In the genomic region with DNA sequence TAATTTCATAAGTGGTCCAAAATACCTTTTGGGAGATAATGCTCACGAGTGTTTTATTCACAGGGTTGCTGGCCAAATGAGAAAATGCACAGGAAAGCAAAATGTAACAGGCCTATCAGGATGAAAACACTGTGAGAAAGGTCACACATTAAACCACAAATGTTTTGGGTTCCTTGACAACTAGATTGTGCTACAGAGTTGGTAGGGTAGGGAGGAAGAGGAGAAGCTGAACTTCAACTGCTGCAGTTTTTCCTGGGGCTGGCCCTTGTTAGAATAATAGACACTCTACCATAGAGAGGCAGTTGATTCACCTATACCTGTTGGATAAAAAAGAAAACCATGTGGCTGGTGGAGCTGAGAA, we compare ENCODE assay signal across 1 cellular context.
TF ChIP-seq lines count a peak whose summit lies in the region.

No MANE protein-coding gene starts in this region.

TF ChIP-seq in WTC11, 78 proteins besides CTCF, POLR2A, EP300 and RAD21 (continued from another document):
- TF ChIP-seq, protein P1, sequence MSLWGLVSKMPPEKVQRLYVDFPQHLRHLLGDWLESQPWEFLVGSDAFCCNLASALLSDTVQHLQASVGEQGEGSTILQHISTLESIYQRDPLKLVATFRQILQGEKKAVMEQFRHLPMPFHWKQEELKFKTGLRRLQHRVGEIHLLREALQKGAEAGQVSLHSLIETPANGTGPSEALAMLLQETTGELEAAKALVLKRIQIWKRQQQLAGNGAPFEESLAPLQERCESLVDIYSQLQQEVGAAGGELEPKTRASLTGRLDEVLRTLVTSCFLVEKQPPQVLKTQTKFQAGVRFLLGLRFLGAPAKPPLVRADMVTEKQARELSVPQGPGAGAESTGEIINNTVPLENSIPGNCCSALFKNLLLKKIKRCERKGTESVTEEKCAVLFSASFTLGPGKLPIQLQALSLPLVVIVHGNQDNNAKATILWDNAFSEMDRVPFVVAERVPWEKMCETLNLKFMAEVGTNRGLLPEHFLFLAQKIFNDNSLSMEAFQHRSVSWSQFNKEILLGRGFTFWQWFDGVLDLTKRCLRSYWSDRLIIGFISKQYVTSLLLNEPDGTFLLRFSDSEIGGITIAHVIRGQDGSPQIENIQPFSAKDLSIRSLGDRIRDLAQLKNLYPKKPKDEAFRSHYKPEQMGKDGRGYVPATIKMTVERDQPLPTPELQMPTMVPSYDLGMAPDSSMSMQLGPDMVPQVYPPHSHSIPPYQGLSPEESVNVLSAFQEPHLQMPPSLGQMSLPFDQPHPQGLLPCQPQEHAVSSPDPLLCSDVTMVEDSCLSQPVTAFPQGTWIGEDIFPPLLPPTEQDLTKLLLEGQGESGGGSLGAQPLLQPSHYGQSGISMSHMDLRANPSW (CRISPR knock-in tag; conservative IDR thresholded peaks at IDR 0.05; ENCODE audit: low read depth): no peak
- TF ChIP-seq, protein P2, sequence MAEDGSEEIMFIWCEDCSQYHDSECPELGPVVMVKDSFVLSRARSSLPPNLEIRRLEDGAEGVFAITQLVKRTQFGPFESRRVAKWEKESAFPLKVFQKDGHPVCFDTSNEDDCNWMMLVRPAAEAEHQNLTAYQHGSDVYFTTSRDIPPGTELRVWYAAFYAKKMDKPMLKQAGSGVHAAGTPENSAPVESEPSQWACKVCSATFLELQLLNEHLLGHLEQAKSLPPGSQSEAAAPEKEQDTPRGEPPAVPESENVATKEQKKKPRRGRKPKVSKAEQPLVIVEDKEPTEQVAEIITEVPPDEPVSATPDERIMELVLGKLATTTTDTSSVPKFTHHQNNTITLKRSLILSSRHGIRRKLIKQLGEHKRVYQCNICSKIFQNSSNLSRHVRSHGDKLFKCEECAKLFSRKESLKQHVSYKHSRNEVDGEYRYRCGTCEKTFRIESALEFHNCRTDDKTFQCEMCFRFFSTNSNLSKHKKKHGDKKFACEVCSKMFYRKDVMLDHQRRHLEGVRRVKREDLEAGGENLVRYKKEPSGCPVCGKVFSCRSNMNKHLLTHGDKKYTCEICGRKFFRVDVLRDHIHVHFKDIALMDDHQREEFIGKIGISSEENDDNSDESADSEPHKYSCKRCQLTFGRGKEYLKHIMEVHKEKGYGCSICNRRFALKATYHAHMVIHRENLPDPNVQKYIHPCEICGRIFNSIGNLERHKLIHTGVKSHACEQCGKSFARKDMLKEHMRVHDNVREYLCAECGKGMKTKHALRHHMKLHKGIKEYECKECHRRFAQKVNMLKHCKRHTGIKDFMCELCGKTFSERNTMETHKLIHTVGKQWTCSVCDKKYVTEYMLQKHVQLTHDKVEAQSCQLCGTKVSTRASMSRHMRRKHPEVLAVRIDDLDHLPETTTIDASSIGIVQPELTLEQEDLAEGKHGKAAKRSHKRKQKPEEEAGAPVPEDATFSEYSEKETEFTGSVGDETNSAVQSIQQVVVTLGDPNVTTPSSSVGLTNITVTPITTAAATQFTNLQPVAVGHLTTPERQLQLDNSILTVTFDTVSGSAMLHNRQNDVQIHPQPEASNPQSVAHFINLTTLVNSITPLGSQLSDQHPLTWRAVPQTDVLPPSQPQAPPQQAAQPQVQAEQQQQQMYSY (CRISPR knock-in tag; IDR thresholded peaks at IDR 0.05): no peak
- TF ChIP-seq NR3C1 (CRISPR knock-in tag; conservative IDR thresholded peaks at IDR 0.05; ENCODE audit: low read depth) (no peak), ETV6 (CRISPR knock-in tag; IDR thresholded peaks at IDR 0.05) (no peak), CREB1 (CRISPR knock-in tag; IDR thresholded peaks at IDR 0.05) (no peak), NR1H2 (CRISPR knock-in tag; IDR thresholded peaks at IDR 0.05) (no peak), RELA (CRISPR knock-in tag; IDR thresholded peaks at IDR 0.05; ENCODE audit: borderline replicate concordance) (no peak), JAZF1 (CRISPR knock-in tag; IDR thresholded peaks at IDR 0.05) (no peak), ZNF263 (CRISPR knock-in tag; IDR thresholded peaks at IDR 0.05; ENCODE audit: low read depth) (no peak), NFYB (CRISPR knock-in tag; conservative IDR thresholded peaks at IDR 0.05; ENCODE audit: low read depth) (no peak), IRF1 (CRISPR knock-in tag; IDR thresholded peaks at IDR 0.05) (no peak), ESRRA (CRISPR knock-in tag; IDR thresholded peaks at IDR 0.05; ENCODE audit: borderline replicate concordance) (no peak), FOXP1 (CRISPR knock-in tag; IDR thresholded peaks at IDR 0.05; ENCODE audit: borderline replicate concordance) (no peak), MLX (CRISPR knock-in tag; IDR thresholded peaks at IDR 0.05) (no peak), SMAD3 (CRISPR knock-in tag; IDR thresholded peaks at IDR 0.05; ENCODE audit: borderline replicate concordance) (no peak), E2F4 (CRISPR knock-in tag; IDR thresholded peaks at IDR 0.05; ENCODE audit: borderline replicate concordance, low read depth) (no peak), ZNF425 (CRISPR knock-in tag; conservative IDR thresholded peaks at IDR 0.05) (no peak)
- TF ChIP-seq, protein P3, sequence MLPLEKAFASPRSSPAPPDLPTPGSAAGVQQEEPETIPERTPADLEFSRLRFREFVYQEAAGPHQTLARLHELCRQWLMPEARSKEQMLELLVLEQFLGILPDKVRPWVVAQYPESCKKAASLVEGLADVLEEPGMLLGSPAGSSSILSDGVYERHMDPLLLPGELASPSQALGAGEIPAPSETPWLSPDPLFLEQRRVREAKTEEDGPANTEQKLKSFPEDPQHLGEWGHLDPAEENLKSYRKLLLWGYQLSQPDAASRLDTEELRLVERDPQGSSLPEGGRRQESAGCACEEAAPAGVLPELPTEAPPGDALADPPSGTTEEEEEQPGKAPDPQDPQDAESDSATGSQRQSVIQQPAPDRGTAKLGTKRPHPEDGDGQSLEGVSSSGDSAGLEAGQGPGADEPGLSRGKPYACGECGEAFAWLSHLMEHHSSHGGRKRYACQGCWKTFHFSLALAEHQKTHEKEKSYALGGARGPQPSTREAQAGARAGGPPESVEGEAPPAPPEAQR (CRISPR knock-in tag; IDR thresholded peaks at IDR 0.05): no peak
